16 cellular contexts compared by ENCODE assay signal in genomic region chr12:105214670-105215375, GRCh38. TPM values are rescaled to one million over a fixed set of nuclear protein-coding genes. Genes with fewer than 3 reads are reported as not detected.
DNase-seq lines count a peak whose midpoint lies in the region; ATAC-seq and TF ChIP-seq lines count a peak whose summit lies in the region.
"Had no signal": no experiment of that assay in that cellular context is flagged by ENCODE, and none has a peak within 500 bp of the region (broad histone marks: within the 10 kb centered on the region; RNA-seq: fewer than 3 reads in every experiment).

No MANE protein-coding gene starts in this region.

- DNase-seq in Daoy (ENCODE audit: low read depth): peak; percentile 69
- DNase-seq in NCI-H2029 treated with DMSO at 0.1 percent for 48 hours (lab: John Stamatoyannopoulos, UW): peak; percentile 65
- DNase-seq in omental fat pad (ENCODE audit: low spot score): no peak
- no peak for DNase-seq in naive thymus-derived CD4-positive, alpha-beta T cell
- DNase-seq in NCI-H82 (lab: John Stamatoyannopoulos, UW): no peak
- DNase-seq in NCI-H1417 (lab: John Stamatoyannopoulos, UW): no peak
- DNase-seq in stimulated activated naive CD8-positive, alpha-beta T cell treated with anti-CD3 and anti-CD28 coated beads, Interleukin-15, Interleukin-2, amounts not matched to agents 100 U/mL and 50 U/mL, for 24 hours: no peak
- DNase-seq: activated CD4-positive, alpha-beta T cell treated with anti-CD3 and anti-CD28 coated beads for 48 hours; activated naive CD4-positive, alpha-beta T cell treated with anti-CD3 and anti-CD28 coated beads for 36 hours; heart right ventricle; natural killer cell; NCI-H187; stimulated activated naive CD4-positive, alpha-beta T cell had no signal

- H3K27ac Mint-ChIP-seq in naive thymus-derived CD4-positive, alpha-beta T cell: peak overlapping the region in 2 of 9 donors; percentile 8 to 47
- H3K27ac Mint-ChIP-seq: activated naive CD4-positive, alpha-beta T cell treated with anti-CD3 and anti-CD28 coated beads for 36 hours; CD14-positive monocyte; natural killer cell had no signal

- peaks cover 13 to 44% of the 10 kb centered on the region in 2 donors for H3K36me3 ChIP-seq in duodenal mucosa (ENCODE audit: control insufficient read depth in 1 of 2, insufficient read depth in 2 of 2, low read length in 2 of 2)
- peaks cover 0 to 62% (median 12%) of the 10 kb centered on the region in 3 experiments for H3K36me3 ChIP-seq in naive thymus-derived CD4-positive, alpha-beta T cell (ENCODE audit: control insufficient read depth in 2 of 3, insufficient read depth in 3 of 3, low read length in 3 of 3)

- peak overlapping the region; percentile 65 for H3K27ac ChIP-seq in duodenal mucosa (ENCODE audit: low read depth, low read length)
- H3K27ac ChIP-seq in naive thymus-derived CD4-positive, alpha-beta T cell (ENCODE audit: low read depth, low read length): no peak overlapping the region
- H3K27ac ChIP-seq: heart right ventricle, HL-60 had no signal

- no peak for TF ChIP-seq CTCF in omental fat pad (IDR thresholded peaks at IDR 0.05)

- H3K4me3 ChIP-seq in duodenal mucosa (ENCODE audit: low read depth in 1 of 2, low read length in 2 of 2): no peak overlapping the region
- H3K4me3 ChIP-seq in naive thymus-derived CD4-positive, alpha-beta T cell (ENCODE audit: low read length): no peak overlapping the region
- H3K4me3 ChIP-seq: heart right ventricle had no signal

- POLR2A ChIA-PET in naive thymus-derived CD4-positive, alpha-beta T cell (lab: Charles Lee): no interaction called here

- intact Hi-C loops in naive thymus-derived CD4-positive, alpha-beta T cell (cut with micrococcal nuclease): no loop called here

- peak; percentile 48 for ATAC-seq in omental fat pad (ENCODE audit: low FRiP score)
- ATAC-seq in naive thymus-derived CD4-positive, alpha-beta T cell: no peak
- ATAC-seq in stimulated activated naive CD8-positive, alpha-beta T cell treated with anti-CD3 and anti-CD28 coated beads, Interleukin-15, Interleukin-2, amounts not matched to agents 100 U/mL and 50 U/mL, for 24 hours: no peak
- ATAC-seq: heart right ventricle, natural killer cell had no signal

- H3K4me1 ChIP-seq in duodenal mucosa (ENCODE audit: control insufficient read depth in 1 of 2, insufficient read depth in 2 of 2, low read length in 2 of 2): peaks cover 26 to 32% of the 10 kb centered on the region in 2 donors
- no peaks in the 10 kb centered on the region for H3K4me1 ChIP-seq in naive thymus-derived CD4-positive, alpha-beta T cell (ENCODE audit: control insufficient read depth in 2 of 2, insufficient read depth in 2 of 2, low read length in 2 of 2)

- H3K4me1 Mint-ChIP-seq in naive thymus-derived CD4-positive, alpha-beta T cell: peaks cover 0 to 4% (median 0%) of the 10 kb centered on the region in 7 donors
- H3K4me1 Mint-ChIP-seq: CD14-positive monocyte had no signal

- H3K9ac ChIP-seq in duodenal mucosa (ENCODE audit: low read depth in 1 of 2, low read length in 2 of 2): peak overlapping the region in 1 of 2 donors; percentile 22

- H3K4me3 Mint-ChIP-seq in naive thymus-derived CD4-positive, alpha-beta T cell: no peak overlapping the region
- H3K4me3 Mint-ChIP-seq: activated naive CD4-positive, alpha-beta T cell treated with anti-CD3 and anti-CD28 coated beads for 36 hours; CD14-positive monocyte; natural killer cell had no signal

- CTCF ChIA-PET in naive thymus-derived CD4-positive, alpha-beta T cell (lab: Charles Lee): no interaction called here

- no peaks in the 10 kb centered on the region for H3K27me3 Mint-ChIP-seq in naive thymus-derived CD4-positive, alpha-beta T cell

- H3K9me3 ChIP-seq in duodenal mucosa (ENCODE audit: control insufficient read depth in 1 of 2, low read length in 2 of 2): no peaks in the 10 kb centered on the region
- no peaks in the 10 kb centered on the region for H3K9me3 ChIP-seq in naive thymus-derived CD4-positive, alpha-beta T cell (ENCODE audit: control insufficient read depth in 2 of 3, low read length in 3 of 3)
- H3K9me3 ChIP-seq: heart right ventricle had no signal

- no peaks in the 10 kb centered on the region for H3K27me3 ChIP-seq in duodenal mucosa (ENCODE audit: control insufficient read depth in 1 of 2, insufficient read depth in 2 of 2, low read length in 2 of 2)
- no peaks in the 10 kb centered on the region for H3K27me3 ChIP-seq in naive thymus-derived CD4-positive, alpha-beta T cell (ENCODE audit: control insufficient read depth in 2 of 2, insufficient read depth in 2 of 2, low read length in 2 of 2)
- H3K27me3 ChIP-seq: heart right ventricle had no signal

- no peaks in the 10 kb centered on the region for H3K9me3 Mint-ChIP-seq in naive thymus-derived CD4-positive, alpha-beta T cell
- H3K9me3 Mint-ChIP-seq: activated naive CD4-positive, alpha-beta T cell treated with anti-CD3 and anti-CD28 coated beads for 36 hours; CD14-positive monocyte; natural killer cell had no signal

- peaks cover 19 to 56% (median 35%) of the 10 kb centered on the region in 5 donors for H3K36me3 Mint-ChIP-seq in naive thymus-derived CD4-positive, alpha-beta T cell

RNA-seq across cellular contexts. Expression of gene APPL2, which starts 21.2 kb away (rescaled TPM):
- 29.0 and 55.6 TPM in 2 replicates for total RNA-seq in Daoy (2014; rRNA removed; shearing (Covaris generic))
- 10 to 100 TPM; 39.9 to 67.5 (median 59.1) TPM for total RNA-seq in omental fat pad
- 10 to 100 TPM; 31.6 to 74.5 (median 58.3) TPM for total RNA-seq in naive thymus-derived CD4-positive, alpha-beta T cell
- polyA plus RNA-seq in naive thymus-derived CD4-positive, alpha-beta T cell: 10 to 100 TPM; 10.1 to 27.1 TPM

Comparison
In these comparisons a context has a peak if more than half of its experiments do, and no peak if none do; other contexts are left out.
1. DNase-seq: peak in Daoy (single experiment) and NCI-H2029 treated with DMSO at 0.1 percent for 48 hours (single experiment); none in omental fat pad (single experiment), naive thymus-derived CD4-positive, alpha-beta T cell (0 of 9), NCI-H82 (single experiment), NCI-H1417 (0 of 3) and stimulated activated naive CD8-positive, alpha-beta T cell treated with anti-CD3 and anti-CD28 coated beads, Interleukin-15, Interleukin-2, amounts not matched to agents 100 U/mL and 50 U/mL, for 24 hours (single experiment).